8 cellular contexts compared by ENCODE assay signal in genomic region chr1:153945131-153945794, GRCh38. TPM values are rescaled to one million over a fixed set of nuclear protein-coding genes. Genes with fewer than 3 reads are reported as not detected.
DNase-seq lines count a peak whose midpoint lies in the region; ATAC-seq and TF ChIP-seq lines count a peak whose summit lies in the region.

No MANE protein-coding gene starts in this region.

- H3K27ac ChIP-seq in VCaP (peak overlapping the region; percentile 95), mammary epithelial cell (ENCODE audit: insufficient read depth, low read depth, low read length) (peak overlapping the region; percentile 65)

- BruUV-seq in mammary epithelial cell (replicated peaks; lab: Mats Ljungman, UMichigan): no TSS peak

- 26% methylated on average over 12 of the region's 12 CpGs for WGBS in mammary epithelial cell (ENCODE audit: low coverage, missing lambda C conversion rate)

- peak overlapping the region; percentile 91 for H3K4me2 ChIP-seq in mammary epithelial cell (ENCODE audit: insufficient read depth, low read depth, low read length)

- H3K9me3 ChIP-seq in ES-I3 (ENCODE audit: control insufficient read depth, insufficient read depth, low read length): no peaks in the 10 kb centered on the region
- no peaks in the 10 kb centered on the region for H3K9me3 ChIP-seq in mammary epithelial cell (replicated peaks; ENCODE audit: insufficient read depth, low read length)

- peak overlapping the region; percentile 71 to 88 (median 79) for H3K4me3 ChIP-seq in mammary epithelial cell (replicated peaks in 1 of 3; ENCODE audit: insufficient read depth in 1 of 3, low read depth in 2 of 3, low read length in 3 of 3)

- H3K9ac ChIP-seq in ES-I3 (ENCODE audit: low read depth, low read length) (peak overlapping the region; percentile 56), mammary epithelial cell (ENCODE audit: insufficient read depth, low read length) (peak overlapping the region; percentile 80)

- dilution Hi-C loops in mammary epithelial cell (cut with HindIII; ENCODE audit: low sequenced_read_pairs): no loop called here

- ATAC-seq in left lobe of liver (peak; percentile 2), GM18519 (IDR thresholded peaks at IDR 0.05; ENCODE audit: low FRiP score, unreplicated experiment) (no peak), HG03521 (IDR thresholded peaks at IDR 0.05; ENCODE audit: unreplicated experiment) (no peak)

- in situ Hi-C loops in mammary epithelial cell (cut with MboI; ENCODE audit: low sequenced_read_pairs in 2 of 2): no loop called here

- peak overlapping the region; percentile 92 for H2AFZ ChIP-seq in mammary epithelial cell (ENCODE audit: low read depth, low read length)

- H4K20me1 ChIP-seq in mammary epithelial cell (ENCODE audit: insufficient read depth, low read length): no peaks in the 10 kb centered on the region

- intact Hi-C loops in mammary epithelial cell (cut with micrococcal nuclease): loop anchor here (2.0 kb wide), 1 partner anchor 42 kb away; the partner anchor contains the start of gene RAB13

- CTCF ChIA-PET in mammary epithelial cell (lab: Charles Lee; ENCODE audit: low non-redundant PET): no interaction called here

- TF ChIP-seq CTCF in VCaP (conservative IDR thresholded peaks at IDR 0.05) (no peak), mammary epithelial cell (conservative IDR thresholded peaks at IDR 0.05 in 1 of 2, IDR thresholded peaks at IDR 0.05 in 1 of 2; ENCODE audit: extremely low read depth in 1 of 2, insufficient read depth in 1 of 2, low read depth in 1 of 2, low read length in 2 of 2) (no peak)

- no peaks in the 10 kb centered on the region for H3K27me3 ChIP-seq in mammary epithelial cell (ENCODE audit: insufficient read depth, low read length)

- H3K4me1 ChIP-seq in ES-I3 (ENCODE audit: insufficient read depth, low read length) (no peaks in the 10 kb centered on the region), mammary epithelial cell (ENCODE audit: insufficient read depth, low read length) (peaks cover 8% of the 10 kb centered on the region)

- peaks cover 30% of the 10 kb centered on the region for H3K79me2 ChIP-seq in mammary epithelial cell (ENCODE audit: insufficient read depth, low read length)

- H3K36me3 ChIP-seq in ES-I3 (ENCODE audit: insufficient read depth, low read length): peaks cover 8% of the 10 kb centered on the region
- peaks cover 4% of the 10 kb centered on the region for H3K36me3 ChIP-seq in mammary epithelial cell (ENCODE audit: insufficient read depth, low read length)

- DNase-seq in HT-29 (ENCODE audit: low spot score) (peak; percentile 41), mammary epithelial cell (peak; percentile 57), left lobe of liver (ENCODE audit: low spot score) (peak; percentile 64)
- peak; percentile 60 to 62 for DNase-seq in stimulated activated CD4-positive, alpha-beta T cell treated with anti-CD3 and anti-CD28 coated beads, Interleukin-4, amount 100 ng/mL, for 48 hours (ENCODE audit: low read depth in 2 of 2)

RNA-seq across cellular contexts. Expression of gene DENND4B, which starts 1.3 kb away (rescaled TPM):
- 33.9 and 36.5 TPM in 2 replicates for total RNA-seq in HT-29 (2014; rRNA removed; shearing (Covaris generic))
- total RNA-seq in mammary epithelial cell (10 to 100 TPM; 12.3 to 36.9 TPM), left lobe of liver (25.4 TPM)
- polyA plus RNA-seq in mammary epithelial cell: 21.3 TPM
- polyA minus RNA-seq in mammary epithelial cell: 7.8 TPM

RNA-seq across cellular contexts. Expression of gene CRTC2, which starts 13.1 kb away (rescaled TPM):
- 15.5 and 16.5 TPM in 2 replicates for total RNA-seq in HT-29 (2014; rRNA removed; shearing (Covaris generic))
- total RNA-seq in mammary epithelial cell (10 to 100 TPM in 1 of 2 donors, 1 to 10 TPM in 1; 6.0 to 31.7 TPM), left lobe of liver (23.8 TPM)
- polyA plus RNA-seq in mammary epithelial cell: 16.8 TPM
- polyA minus RNA-seq in mammary epithelial cell: 37.2 TPM

RNA-seq across cellular contexts. Expression of gene SLC39A1, which starts 18.1 kb away (rescaled TPM):
- total RNA-seq in HT-29 (2014; rRNA removed; shearing (Covaris generic)): 226 TPM in 2 replicates
- total RNA-seq in mammary epithelial cell: 10 to 100 TPM; 77.3 to 98.0 TPM
- 84.2 TPM for polyA plus RNA-seq in mammary epithelial cell
- polyA minus RNA-seq in mammary epithelial cell: 38.3 TPM
- total RNA-seq in left lobe of liver: 38.8 TPM

RNA-seq across cellular contexts. Expression of gene CREB3L4, which starts 22.4 kb away (rescaled TPM):
- total RNA-seq in HT-29 (2014; rRNA removed; shearing (Covaris generic)): 23.2 and 24.7 TPM in 2 replicates
- 1 to 10 TPM; 6.7 to 8.8 TPM for total RNA-seq in mammary epithelial cell
- 11.0 TPM for polyA plus RNA-seq in mammary epithelial cell
- polyA minus RNA-seq in mammary epithelial cell: not detected
- 9.0 TPM for total RNA-seq in left lobe of liver

RNA-seq across cellular contexts. Expression of gene GATAD2B, which starts 22.5 kb away (rescaled TPM):
- total RNA-seq in HT-29 (2014; rRNA removed; shearing (Covaris generic)): 4.2 and 5.1 TPM in 2 replicates
- total RNA-seq in mammary epithelial cell (10 to 100 TPM; 13.7 to 52.7 TPM), left lobe of liver (18.9 TPM)
- polyA plus RNA-seq in mammary epithelial cell: 6.4 TPM
- 57.0 TPM for polyA minus RNA-seq in mammary epithelial cell
